In genomic region chr1:46418976-46419375, GRCh38 we compare ENCODE assay signal across 1 cellular context.
A peak's percentile ranks its signal among the peaks of the same experiment; 100 is the strongest.
TF ChIP-seq lines count a peak whose summit lies in the region.

No MANE protein-coding gene starts in this region.

TF ChIP-seq in HepG2, 621 proteins besides CTCF, POLR2A, EP300 and RAD21 (continues in another document):
- no peak for TF ChIP-seq JUND (CRISPR knock-in tag; IDR thresholded peaks at IDR 0.05)
- no peak for TF ChIP-seq ZNF746 (CRISPR knock-in tag; IDR thresholded peaks at IDR 0.05)
- peak; percentile 31; the same call in 1 of the 2 replicates for TF ChIP-seq RXRB (CRISPR knock-in tag; IDR thresholded peaks at IDR 0.05; ENCODE audit: borderline replicate concordance)
- no peak for TF ChIP-seq MTF1 (CRISPR knock-in tag; IDR thresholded peaks at IDR 0.05)
- TF ChIP-seq ZNF382 (CRISPR knock-in tag; IDR thresholded peaks at IDR 0.05; ENCODE audit: borderline replicate concordance): no peak
- TF ChIP-seq ZFYVE20 (CRISPR knock-in tag; IDR thresholded peaks at IDR 0.05; ENCODE audit: borderline replicate concordance, low read depth): no peak
- TF ChIP-seq ZC3H13 (CRISPR knock-in tag; IDR thresholded peaks at IDR 0.05): no peak
- TF ChIP-seq RXRA (CRISPR knock-in tag; IDR thresholded peaks at IDR 0.05): 0 out of 2 replicates have a peak, but pooled peaks have one; percentile 36
- no peak for TF ChIP-seq POGZ (CRISPR knock-in tag; IDR thresholded peaks at IDR 0.05)
- peak; percentile 24; the same call in 1 of the 2 replicates for TF ChIP-seq GMEB1 (CRISPR knock-in tag; IDR thresholded peaks at IDR 0.05; ENCODE audit: borderline replicate concordance)
- TF ChIP-seq PCBP2 (optimal IDR thresholded peaks at IDR 0.05; ENCODE audit: low read depth, low read length, poor library complexity, severe bottlenecking): no peak
- TF ChIP-seq RNF2 (conservative IDR thresholded peaks at IDR 0.05; ENCODE audit: low read depth): 0 out of 2 replicates have a peak, but pooled peaks have one; percentile 36
- no peak; the same call in 1 of the 2 replicates for TF ChIP-seq FOSL2 (CRISPR knock-in tag; IDR thresholded peaks at IDR 0.05)
- no peak for TF ChIP-seq HIVEP1 (CRISPR knock-in tag; IDR thresholded peaks at IDR 0.05)
- TF ChIP-seq ZNF552 (CRISPR knock-in tag; IDR thresholded peaks at IDR 0.05; ENCODE audit: borderline replicate concordance): no peak
- TF ChIP-seq ZNF574 (CRISPR knock-in tag; IDR thresholded peaks at IDR 0.05): 0 out of 2 replicates have a peak, but pooled peaks have one; percentile 37
- TF ChIP-seq ZNF331 (CRISPR knock-in tag; IDR thresholded peaks at IDR 0.05): no peak
- TF ChIP-seq CREB1 (IDR thresholded peaks at IDR 0.05): no peak
- no peak for TF ChIP-seq CREB1 (CRISPR knock-in tag; IDR thresholded peaks at IDR 0.05)
- TF ChIP-seq MLX (CRISPR knock-in tag; IDR thresholded peaks at IDR 0.05): peak; percentile 91
- peak; percentile 60; the same call in 1 of the 2 replicates for TF ChIP-seq GATAD2A (CRISPR knock-in tag; IDR thresholded peaks at IDR 0.05)
- TF ChIP-seq KAT8 (CRISPR knock-in tag; IDR thresholded peaks at IDR 0.05): peak; percentile 31; the same call in 1 of the 2 replicates
- TF ChIP-seq ZHX1 (CRISPR knock-in tag; IDR thresholded peaks at IDR 0.05; ENCODE audit: low read depth): peak; percentile 47; the same call in 1 of the 2 replicates
- TF ChIP-seq NR2F6 (IDR thresholded peaks at IDR 0.05): peak; percentile 73
- peak; percentile 79; the same call in 1 of the 2 replicates for TF ChIP-seq NR2F6 (CRISPR knock-in tag; IDR thresholded peaks at IDR 0.05)
- TF ChIP-seq SMYD3 (CRISPR knock-in tag; IDR thresholded peaks at IDR 0.05): peak; percentile 57; the same call in 1 of the 2 replicates
- no peak for TF ChIP-seq ZNF597 (CRISPR knock-in tag; IDR thresholded peaks at IDR 0.05)
- no peak for TF ChIP-seq KLF11 (CRISPR knock-in tag; IDR thresholded peaks at IDR 0.05)
- no peak for TF ChIP-seq ZNF225 (CRISPR knock-in tag; IDR thresholded peaks at IDR 0.05)
- TF ChIP-seq ZNF703 (CRISPR knock-in tag; IDR thresholded peaks at IDR 0.05; ENCODE audit: borderline replicate concordance): no peak
- no peak for TF ChIP-seq ZNF674 (CRISPR knock-in tag; IDR thresholded peaks at IDR 0.05; ENCODE audit: low read depth)
- TF ChIP-seq CEBPB (IDR thresholded peaks at IDR 0.05; ENCODE audit: borderline replicate concordance, low read depth, low read length): peak; percentile 46; the same call in 1 of the 2 replicates
- TF ChIP-seq ZNF687 (CRISPR knock-in tag; IDR thresholded peaks at IDR 0.05): peak; percentile 95
- no peak for TF ChIP-seq ZKSCAN8 (CRISPR knock-in tag; IDR thresholded peaks at IDR 0.05; ENCODE audit: borderline replicate concordance)
- TF ChIP-seq ZBTB34 (CRISPR knock-in tag; IDR thresholded peaks at IDR 0.05): 0 out of 2 replicates have a peak, but pooled peaks have one; percentile 19
- TF ChIP-seq SCMH1 (CRISPR knock-in tag; IDR thresholded peaks at IDR 0.05; ENCODE audit: borderline replicate concordance): no peak
- no peak for TF ChIP-seq KLF16 (CRISPR knock-in tag; IDR thresholded peaks at IDR 0.05)
- TF ChIP-seq GABPB1 (CRISPR knock-in tag; IDR thresholded peaks at IDR 0.05): peak; percentile 28; the same call in 1 of the 2 replicates
- TF ChIP-seq ZNF773 (CRISPR knock-in tag; IDR thresholded peaks at IDR 0.05; ENCODE audit: borderline replicate concordance): peak; percentile 62; the same call in 1 of the 2 replicates
- TF ChIP-seq ZBTB21 (CRISPR knock-in tag; IDR thresholded peaks at IDR 0.05): no peak
- peak; percentile 98 for TF ChIP-seq ZBTB7A (CRISPR knock-in tag; IDR thresholded peaks at IDR 0.05)
- TF ChIP-seq AFF4 (CRISPR knock-in tag; IDR thresholded peaks at IDR 0.05): no peak
- 0 out of 2 replicates have a peak, but pooled peaks have one; percentile 58 for TF ChIP-seq ZNF704 (CRISPR knock-in tag; IDR thresholded peaks at IDR 0.05; ENCODE audit: borderline replicate concordance)
- TF ChIP-seq SALL2 (CRISPR knock-in tag; IDR thresholded peaks at IDR 0.05): no peak
- no peak for TF ChIP-seq JUN (CRISPR knock-in tag; IDR thresholded peaks at IDR 0.05)
